ENCODE assay signal across 8 cellular contexts in genomic region chr12:20367731-20368652, GRCh38.
A peak's percentile ranks its signal among the peaks of the same experiment; 100 is the strongest.
DNase-seq lines count a peak whose midpoint lies in the region; ATAC-seq and TF ChIP-seq lines count a peak whose summit lies in the region.

TSS of gene PDE3A (plus strand) at chr12:20368537. CDS start at chr12:20369285, 748 bp downstream.

- no peak for ATAC-seq in HG02642 (IDR thresholded peaks at IDR 0.05; ENCODE audit: poor library complexity, unreplicated experiment)

- TF ChIP-seq CTCF in GM12875 (IDR thresholded peaks at IDR 0.05; ENCODE audit: borderline replicate concordance, insufficient read depth, low read depth, low read length) (no peak), retinal pigment epithelial cell (conservative IDR thresholded peaks at IDR 0.05; ENCODE audit: low read depth, low read length) (peak; percentile 33)

- DNase-seq in NCI-H524 treated with DMSO at 0.1 percent for 48 hours (lab: John Stamatoyannopoulos, UW) (peak; percentile 5), caudate nucleus (lab: John Stamatoyannopoulos, UW) (peak in 41 of 61 donors; percentile 2 to 81 (median 44)), iPS-NIHi7 (ENCODE audit: extremely low spot score) (peak; percentile 87), retinal pigment epithelial cell (ENCODE audit: low read depth) (peak; percentile 62), NCI-H1694 treated with DMSO at 0.1 percent for 48 hours (lab: John Stamatoyannopoulos, UW) (no peak), RPMI8226 (no peak)

- peak within 1 kb of the TSS; percentile 37 for H3K4me3 ChIP-seq in GM12875 (ENCODE audit: low read depth, low read length)
- peak within 1 kb of the TSS; percentile 83 for H3K4me3 ChIP-seq in retinal pigment epithelial cell (ENCODE audit: low read length)

- peak within 1 kb of the TSS; percentile 84 for H3K27ac ChIP-seq in caudate nucleus (ENCODE audit: low read depth, low read length)

Comparison
In these comparisons a context has a peak if more than half of its experiments do, and no peak if none do; other contexts are left out.
1. DNase-seq: peak in NCI-H524 treated with DMSO at 0.1 percent for 48 hours (single experiment), caudate nucleus (41 of 61), iPS-NIHi7 (single experiment) and retinal pigment epithelial cell (single experiment); none in NCI-H1694 treated with DMSO at 0.1 percent for 48 hours (single experiment) and RPMI8226 (single experiment).